Comparison of ENCODE assay signal across 12 cellular contexts in the genomic region with DNA sequence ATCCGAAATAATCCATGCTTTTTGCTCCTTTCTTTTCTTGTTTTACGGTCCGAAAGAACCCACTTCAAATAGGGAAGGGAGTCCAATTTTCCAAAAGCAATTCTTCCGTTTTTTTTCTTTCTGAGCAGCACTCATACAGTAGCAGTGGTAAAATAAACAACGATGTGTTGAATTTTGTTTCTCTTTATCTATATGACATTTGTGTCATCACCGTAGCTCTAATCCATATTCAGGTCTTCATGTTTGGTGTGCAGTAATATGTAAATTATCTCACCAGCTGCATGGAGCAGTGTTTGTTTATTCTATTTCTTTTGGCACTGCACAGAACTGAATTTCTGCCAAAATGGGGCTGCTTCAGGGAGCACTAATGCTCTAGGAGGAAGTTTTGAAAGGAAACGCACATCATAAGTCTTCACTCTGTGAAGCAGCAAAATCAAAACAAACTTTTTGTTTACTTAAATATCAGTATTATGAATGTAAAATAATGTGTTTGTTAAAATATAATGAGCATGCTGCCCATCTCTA.
DNase-seq lines count a peak whose midpoint lies in the region; ATAC-seq, FAIRE-seq and TF ChIP-seq lines count a peak whose summit lies in the region.
"Had no signal": no experiment of that assay in that cellular context is flagged by ENCODE, and none has a peak within 500 bp of the region (broad histone marks: within the 10 kb centered on the region; RNA-seq: fewer than 3 reads in every experiment).

No MANE protein-coding gene starts in this region.

- ATAC-seq in HG03439 (IDR thresholded peaks at IDR 0.05; ENCODE audit: unreplicated experiment) = no peak
- ATAC-seq in HG02870 (IDR thresholded peaks at IDR 0.05; ENCODE audit: unreplicated experiment) = no peak

- FAIRE-seq in urothelium cell line (lab: Jason Lieb, UNC) = no peak
- FAIRE-seq: GM18507 had no signal

- H3K4me3 ChIP-seq in AG10803 (ENCODE audit: low read length) = no peak overlapping the region

- DNase-seq in AG10803 (ENCODE audit: low read depth) = peak; percentile 36
- peak; percentile 85 for DNase-seq in NCI-H1105 treated with DMSO at 0.1 percent for 48 hours (lab: John Stamatoyannopoulos, UW)
- DNase-seq in cerebellar cortex (ENCODE audit: low spot score) = peak; percentile 29
- DNase-seq in lung microvascular endothelial cell (ENCODE audit: low read depth in 2 of 2) = peak; percentile 15 to 22
- no peak for DNase-seq in urothelium cell line (ENCODE audit: low spot score)
- no peak for DNase-seq in mesenteric fat pad (ENCODE audit: low spot score)
- DNase-seq: H7; kidney glomerular epithelial cell; stimulated activated naive CD4-positive, alpha-beta T cell treated with Interleukin-2 at 50 U/mL for 16 hours had no signal

- no peak for TF ChIP-seq CTCF in AG10803 (conservative IDR thresholded peaks at IDR 0.05; ENCODE audit: low read length)

Comparison
In these comparisons a context has a peak if more than half of its experiments do, and no peak if none do; other contexts are left out.
1. DNase-seq: peak in AG10803 (single experiment), NCI-H1105 treated with DMSO at 0.1 percent for 48 hours (single experiment), cerebellar cortex (single experiment) and lung microvascular endothelial cell (2 of 2); none in urothelium cell line (single experiment) and mesenteric fat pad (single experiment).